19 cellular contexts compared by ENCODE assay signal in genomic region chr11:48098024-48098423, GRCh38.
"Had no signal": no experiment of that assay in that cellular context is flagged by ENCODE, and none has a peak within 500 bp of the region (broad histone marks: within the 10 kb centered on the region; RNA-seq: fewer than 3 reads in every experiment).

No MANE protein-coding gene starts in this region.

- H3K4me3 ChIP-seq: coronary artery, esophagus squamous epithelium, hepatocyte had no signal

- H2AFZ ChIP-seq: hepatocyte had no signal

- H3K4me3 Mint-ChIP-seq: activated CD4-positive, alpha-beta memory T cell treated with anti-CD3 and anti-CD28 coated beads, Interleukin-2, amount 10 ng/mL, durations not matched to agents 7 days and 5 days; activated naive CD8-positive, alpha-beta T cell treated with anti-CD3 and anti-CD28 coated beads, Interleukin-2, amount 10 ng/mL, durations not matched to agents 7 days and 5 days; central memory CD8-positive, alpha-beta T cell; natural killer cell; T-helper 2 cell treated with Interferon-gamma antibody and Interleukin-4, amounts not matched to agents 5 μg/mL and 100 μg/mL, for 36 hours; type B pancreatic cell had no signal

- H3K36me3 ChIP-seq: brain microvascular endothelial cell, esophagus squamous epithelium, neutrophil had no signal

- H3K9me3 ChIP-seq: esophagus squamous epithelium, neutrophil had no signal

- H3K9me3 Mint-ChIP-seq: activated CD4-positive, alpha-beta memory T cell treated with anti-CD3 and anti-CD28 coated beads, Interleukin-2, amount 10 ng/mL, durations not matched to agents 7 days and 5 days; activated naive CD8-positive, alpha-beta T cell treated with anti-CD3 and anti-CD28 coated beads, Interleukin-2, amount 10 ng/mL, durations not matched to agents 7 days and 5 days; central memory CD8-positive, alpha-beta T cell; natural killer cell; T-helper 2 cell treated with Interferon-gamma antibody and Interleukin-4, amounts not matched to agents 5 μg/mL and 100 μg/mL, for 36 hours; type B pancreatic cell had no signal

- H3K4me2 ChIP-seq: hepatocyte had no signal

- H3K27me3 ChIP-seq: brain microvascular endothelial cell, hepatocyte, neutrophil had no signal

- H3K27ac Mint-ChIP-seq: activated CD4-positive, alpha-beta memory T cell treated with anti-CD3 and anti-CD28 coated beads, Interleukin-2, amount 10 ng/mL, durations not matched to agents 7 days and 5 days; activated naive CD8-positive, alpha-beta T cell treated with anti-CD3 and anti-CD28 coated beads, Interleukin-2, amount 10 ng/mL, durations not matched to agents 7 days and 5 days; natural killer cell had no signal

- DNase-seq: activated CD4-positive, alpha-beta memory T cell treated with anti-CD3 and anti-CD28 coated beads, Interleukin-2, amount 10 ng/mL, durations not matched to agents 7 days and 5 days; activated naive CD8-positive, alpha-beta T cell treated with anti-CD3 and anti-CD28 coated beads, Interleukin-2, amount 10 ng/mL, durations not matched to agents 7 days and 5 days; anterior cingulate cortex; brain microvascular endothelial cell; effector CD4-positive, alpha-beta T cell; esophagus squamous epithelium; kidney glomerular epithelial cell; left ventricle myocardium superior; mesenchymal stem cell; natural killer cell; stimulated activated CD4-positive, alpha-beta T cell treated with anti-CD3 and anti-CD28 coated beads, Interleukin-4, amount 100 ng/mL, for 1 hour; stimulated activated naive CD4-positive, alpha-beta T cell; SW 1271 had no signal

- H3K36me3 Mint-ChIP-seq: natural killer cell, type B pancreatic cell had no signal

- H3K27ac ChIP-seq: brain microvascular endothelial cell, coronary artery, esophagus squamous epithelium had no signal

- ATAC-seq: left ventricle myocardium superior, natural killer cell had no signal

- H3K27me3 Mint-ChIP-seq: activated CD4-positive, alpha-beta memory T cell treated with anti-CD3 and anti-CD28 coated beads, Interleukin-2, amount 10 ng/mL, durations not matched to agents 7 days and 5 days; activated naive CD8-positive, alpha-beta T cell treated with anti-CD3 and anti-CD28 coated beads, Interleukin-2, amount 10 ng/mL, durations not matched to agents 7 days and 5 days; central memory CD8-positive, alpha-beta T cell had no signal
